Comparison of ENCODE assay signal across 1 cellular context in genomic region chr4:155789391-155789790, GRCh38.
TF ChIP-seq lines count a peak whose summit lies in the region.

No MANE protein-coding gene starts in this region.

TF ChIP-seq in HepG2, 621 proteins besides CTCF, POLR2A, EP300 and RAD21 (continued from another document):
- TF ChIP-seq ZNF362 (CRISPR knock-in tag; IDR thresholded peaks at IDR 0.05; ENCODE audit: borderline replicate concordance) = no peak
- TF ChIP-seq ZSCAN12 (CRISPR knock-in tag; IDR thresholded peaks at IDR 0.05) = no peak
- TF ChIP-seq SOX5 (CRISPR knock-in tag; IDR thresholded peaks at IDR 0.05; ENCODE audit: borderline replicate concordance) = no peak
- TF ChIP-seq IKZF1 (IDR thresholded peaks at IDR 0.05) = no peak
- no peak for TF ChIP-seq HDAC6 (IDR thresholded peaks at IDR 0.05; ENCODE audit: low read depth, low read length)
- TF ChIP-seq TCF12 (IDR thresholded peaks at IDR 0.05) = no peak
- no peak for TF ChIP-seq TCF12 (CRISPR knock-in tag; IDR thresholded peaks at IDR 0.05)
- no peak for TF ChIP-seq SRF (IDR thresholded peaks at IDR 0.05; ENCODE audit: low read depth, low read length)
- no peak for TF ChIP-seq ZSCAN5A (CRISPR knock-in tag; IDR thresholded peaks at IDR 0.05; ENCODE audit: borderline replicate concordance)
- no peak for TF ChIP-seq ZFP82 (CRISPR knock-in tag; IDR thresholded peaks at IDR 0.05; ENCODE audit: borderline replicate concordance)
- TF ChIP-seq, protein P1, sequence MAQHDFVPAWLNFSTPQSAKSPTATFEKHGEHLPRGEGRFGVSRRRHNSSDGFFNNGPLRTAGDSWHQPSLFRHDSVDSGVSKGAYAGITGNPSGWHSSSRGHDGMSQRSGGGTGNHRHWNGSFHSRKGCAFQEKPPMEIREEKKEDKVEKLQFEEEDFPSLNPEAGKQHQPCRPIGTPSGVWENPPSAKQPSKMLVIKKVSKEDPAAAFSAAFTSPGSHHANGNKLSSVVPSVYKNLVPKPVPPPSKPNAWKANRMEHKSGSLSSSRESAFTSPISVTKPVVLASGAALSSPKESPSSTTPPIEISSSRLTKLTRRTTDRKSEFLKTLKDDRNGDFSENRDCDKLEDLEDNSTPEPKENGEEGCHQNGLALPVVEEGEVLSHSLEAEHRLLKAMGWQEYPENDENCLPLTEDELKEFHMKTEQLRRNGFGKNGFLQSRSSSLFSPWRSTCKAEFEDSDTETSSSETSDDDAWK (CRISPR knock-in tag; IDR thresholded peaks at IDR 0.05) = no peak
- no peak for TF ChIP-seq ZBTB21 (CRISPR knock-in tag; IDR thresholded peaks at IDR 0.05)
